8 cellular contexts compared by ENCODE assay signal in the genomic region with DNA sequence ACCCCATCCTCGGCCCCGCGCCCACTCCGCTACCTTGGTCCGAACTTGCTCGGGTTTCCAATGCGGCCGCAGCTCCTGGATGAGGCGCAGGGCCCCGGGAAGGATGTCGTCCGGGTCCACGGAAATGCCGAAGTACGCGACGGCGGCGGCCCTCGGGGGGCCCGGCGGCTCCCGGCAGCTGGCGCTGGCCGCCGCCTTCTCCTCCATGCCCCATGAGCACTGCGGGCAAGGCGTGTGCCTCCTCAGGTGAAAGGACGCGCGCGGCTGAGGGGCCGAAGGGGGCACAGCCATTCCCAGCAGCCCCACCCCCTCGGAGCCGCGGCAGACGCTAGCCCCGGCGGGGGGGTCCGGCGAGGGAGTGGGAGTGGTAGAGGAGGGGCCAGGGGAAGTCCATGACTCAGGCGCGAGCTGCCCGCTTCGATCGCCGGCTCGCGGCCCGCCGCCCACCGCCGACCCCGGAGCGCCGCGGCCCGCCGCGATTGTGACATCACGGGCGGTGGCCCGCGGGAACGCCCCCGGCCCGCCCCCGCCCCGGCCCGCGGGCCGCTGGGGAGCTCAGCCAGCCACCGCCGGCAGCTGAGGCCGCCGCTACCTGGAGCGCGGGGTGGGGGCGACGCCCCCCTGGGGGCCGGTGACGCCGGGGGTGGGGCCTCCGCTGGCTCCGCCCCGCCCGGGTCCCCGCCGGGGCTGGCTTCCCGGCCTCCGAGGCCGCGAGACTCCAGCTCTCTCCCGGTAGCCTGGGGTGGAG. TPM values are rescaled to one million over a fixed set of nuclear protein-coding genes. Genes with fewer than 3 reads are reported as not detected.
A peak's percentile ranks its signal among the peaks of the same experiment; 100 is the strongest.
DNase-seq lines count a peak whose midpoint lies in the region; ATAC-seq and TF ChIP-seq lines count a peak whose summit lies in the region.

A gene with protein sequence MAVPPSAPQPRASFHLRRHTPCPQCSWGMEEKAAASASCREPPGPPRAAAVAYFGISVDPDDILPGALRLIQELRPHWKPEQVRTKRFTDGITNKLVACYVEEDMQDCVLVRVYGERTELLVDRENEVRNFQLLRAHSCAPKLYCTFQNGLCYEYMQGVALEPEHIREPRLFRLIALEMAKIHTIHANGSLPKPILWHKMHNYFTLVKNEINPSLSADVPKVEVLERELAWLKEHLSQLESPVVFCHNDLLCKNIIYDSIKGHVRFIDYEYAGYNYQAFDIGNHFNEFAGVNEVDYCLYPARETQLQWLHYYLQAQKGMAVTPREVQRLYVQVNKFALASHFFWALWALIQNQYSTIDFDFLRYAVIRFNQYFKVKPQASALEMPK (minus strand): TSS at position 483 of the 748 bp plus-strand sequence. CDS start 192 bp downstream, at position 291.

- no peak within 1 kb of the TSS for H2BK12ac ChIP-seq in trophoblast cell (ENCODE audit: low read length)

- H3K23ac ChIP-seq in trophoblast cell (ENCODE audit: low read length): no peak within 1 kb of the TSS

- DNase-seq in NOMO-1 treated with DMSO at 0.1 percent for 48 hours (lab: John Stamatoyannopoulos, UW; ENCODE audit: unreplicated experiment) (peak; percentile 21), NOMO-1 treated with dmso at 0.1 percent for 144 hours (lab: John Stamatoyannopoulos, UW; ENCODE audit: unreplicated experiment) (no peak), RWPE1 (ENCODE audit: low spot score) (peak; percentile 90), cardiac muscle cell (ENCODE audit: low read depth in 1 of 2, low spot score in 1 of 2) (peak; percentile 50 to 67), trophoblast cell (peak; percentile 40 to 54), upper lobe of left lung (peak; percentile 37 to 92)
- peak; percentile 56 for DNase-seq in activated naive CD4-positive, alpha-beta T cell treated with anti-CD3 and anti-CD28 coated beads, Interleukin-2, amount 50 U/mL, for 16 hours

- peak in 1 of 2 donors; percentile 80 for ATAC-seq in upper lobe of left lung (ENCODE audit: low FRiP score in 2 of 2)
- no peak for ATAC-seq in GM19023 (IDR thresholded peaks at IDR 0.05; ENCODE audit: unreplicated experiment)

- H4K12ac ChIP-seq in trophoblast cell (ENCODE audit: low read depth, low read length): peak within 1 kb of the TSS; percentile 39

- H2AK5ac ChIP-seq in trophoblast cell (ENCODE audit: low read length): no peak within 1 kb of the TSS

- H3K27ac ChIP-seq in RWPE1 (peak within 1 kb of the TSS; percentile 77), cardiac muscle cell (no peak within 1 kb of the TSS), trophoblast cell (ENCODE audit: low read depth, low read length) (no peak within 1 kb of the TSS), upper lobe of left lung (peak within 1 kb of the TSS; percentile 51 to 73 (median 62))

- H2AFZ ChIP-seq in trophoblast cell (ENCODE audit: insufficient read depth, low read length, poor library complexity): peak within 1 kb of the TSS; percentile 91

- TF ChIP-seq POLR2A in upper lobe of left lung (IDR thresholded peaks at IDR 0.05): no peak

- H3K9ac ChIP-seq in trophoblast cell (ENCODE audit: low read length): peak within 1 kb of the TSS; percentile 67

- H4K91ac ChIP-seq in trophoblast cell (ENCODE audit: low read depth, low read length): peak within 1 kb of the TSS; percentile 67

- H3K79me1 ChIP-seq in trophoblast cell (ENCODE audit: low read length): peaks cover 8% of the 10 kb centered on the region

- H3K9me3 ChIP-seq in cardiac muscle cell (ENCODE audit: low read depth): no peaks in the 10 kb centered on the region
- peaks cover 5% of the 10 kb centered on the region for H3K9me3 ChIP-seq in trophoblast cell (ENCODE audit: insufficient read depth, low read depth, low read length)
- no peaks in the 10 kb centered on the region for H3K9me3 ChIP-seq in upper lobe of left lung

- H3K4me3 ChIP-seq in cardiac muscle cell (peak within 1 kb of the TSS; percentile 46), trophoblast cell (ENCODE audit: low read depth, low read length) (peak within 1 kb of the TSS; percentile 80), upper lobe of left lung (peak within 1 kb of the TSS; percentile 43 to 81 (median 68))

- TF ChIP-seq CTCF in RWPE1 (conservative IDR thresholded peaks at IDR 0.05; ENCODE audit: low read depth) (no peak), cardiac muscle cell (IDR thresholded peaks at IDR 0.05; ENCODE audit: low read depth, low read length) (no peak), upper lobe of left lung (IDR thresholded peaks at IDR 0.05) (peak in 1 of 6 experiments; percentile 12)

- H3K27me3 ChIP-seq in cardiac muscle cell: no peaks in the 10 kb centered on the region
- no peaks in the 10 kb centered on the region for H3K27me3 ChIP-seq in trophoblast cell (ENCODE audit: insufficient read depth, low read length)
- peaks cover 0 to 3% (median 0%) of the 10 kb centered on the region in 4 donors for H3K27me3 ChIP-seq in upper lobe of left lung

- H3K4me1 ChIP-seq in cardiac muscle cell (ENCODE audit: low read depth): no peaks in the 10 kb centered on the region
- H3K4me1 ChIP-seq in trophoblast cell (ENCODE audit: control insufficient read depth in 1 of 2, insufficient read depth in 2 of 2, low read length in 2 of 2): peaks cover 4 to 8% of the 10 kb centered on the region in 2 experiments
- H3K4me1 ChIP-seq in upper lobe of left lung: peaks cover 11 to 22% (median 14%) of the 10 kb centered on the region in 4 donors

- POLR2A ChIA-PET in RWPE1 (lab: Yijun Ruan, JAX; ENCODE audit: low non-redundant PET): interaction anchor here (0.7 to 1.0 kb wide), 2 partner anchors 150 to 289 kb away, joined by 3 read pairs; no protein-coding TSS in a partner anchor

- peak within 1 kb of the TSS; percentile 93 for H3K4me2 ChIP-seq in trophoblast cell (ENCODE audit: low read length)

- TF ChIP-seq EP300 in upper lobe of left lung (IDR thresholded peaks at IDR 0.05): no peak

- peaks cover 3% of the 10 kb centered on the region for H3K79me2 ChIP-seq in trophoblast cell (ENCODE audit: control insufficient read depth, insufficient read depth, low read length, poor library complexity)

- H3K18ac ChIP-seq in trophoblast cell (ENCODE audit: low read length): peak within 1 kb of the TSS; percentile 54

- CTCF ChIA-PET in RWPE1 (lab: Yijun Ruan, JAX): interaction anchor here (0.5 to 3.7 kb wide), 12 partner anchors 11 to 661 kb away, joined by 3 to 25 read pairs (median 6); a partner anchor contains a TSS

- H4K8ac ChIP-seq in trophoblast cell (ENCODE audit: low read depth, low read length): peak within 1 kb of the TSS; percentile 80

- no peak within 1 kb of the TSS for H2BK5ac ChIP-seq in trophoblast cell (ENCODE audit: low read depth, low read length, poor library complexity)

- H3K14ac ChIP-seq in trophoblast cell (ENCODE audit: low read length): peak within 1 kb of the TSS; percentile 41

- WGBS in trophoblast cell (ENCODE audit: extremely low coverage, insufficient coverage, insufficient read length): no CpG with 5 or more reads among the region's 94 CpGs
- WGBS in upper lobe of left lung, 2 donors: 3% methylated on average over 30 of the region's 94 CpGs; no CpG with 5 or more reads in 1 of the 2 donors

- no peak within 1 kb of the TSS for H3K4ac ChIP-seq in trophoblast cell (ENCODE audit: low read depth, low read length)

- H2BK120ac ChIP-seq in trophoblast cell (ENCODE audit: insufficient read depth, low read length, poor library complexity): no peak within 1 kb of the TSS

- H3K36me3 ChIP-seq in cardiac muscle cell: no peaks in the 10 kb centered on the region
- no peaks in the 10 kb centered on the region for H3K36me3 ChIP-seq in trophoblast cell (ENCODE audit: control insufficient read depth in 1 of 2, insufficient read depth in 2 of 2, low read length in 2 of 2)
- no peaks in the 10 kb centered on the region for H3K36me3 ChIP-seq in upper lobe of left lung

RNA-seq across cellular contexts. Expression of the gene that starts here (rescaled TPM):
- total RNA-seq in cardiac muscle cell (24.7 and 30.4 TPM in 2 replicates), upper lobe of left lung (1 to 10 TPM in 5 of 6 donors, not detected in 1; 3.2 to 8.9 (median 6.0) TPM)
- polyA plus RNA-seq in cardiac muscle cell: 18.0 and 29.9 TPM in 2 replicates
- polyA plus RNA-seq in trophoblast cell (2013): 7.7 and 8.1 TPM in 2 replicates

Comparison
In these comparisons a context has a peak if more than half of its experiments do, and no peak if none do; other contexts are left out.
1. H3K27ac ChIP-seq: peak in RWPE1 (single experiment) and upper lobe of left lung (4 of 4); none in cardiac muscle cell (single experiment) and trophoblast cell (single experiment).
2. Peak in every context shown above with its lines, with median percentiles within 50 percentile points of each other: H3K4me3 ChIP-seq.